Comparison of ENCODE assay signal across 8 cellular contexts in genomic region chr11:71787014-71787823, GRCh38.
A peak's percentile ranks its signal among the peaks of the same experiment; 100 is the strongest.
DNase-seq lines count a peak whose midpoint lies in the region; ATAC-seq and TF ChIP-seq lines count a peak whose summit lies in the region.

No MANE protein-coding gene starts in this region.

- no peak for TF ChIP-seq CTCF in choroid plexus epithelial cell (conservative IDR thresholded peaks at IDR 0.05; ENCODE audit: low read depth, low read length)

- DNase-seq in AG20443 (ENCODE audit: low spot score) (peak; percentile 90), NCI-H446 treated with DMSO at 0.1 percent for 48 hours (lab: John Stamatoyannopoulos, UW) (peak; percentile 98), choroid plexus epithelial cell (ENCODE audit: low read depth) (peak; percentile 100)
- peak; percentile 99 for DNase-seq in activated CD4-positive, alpha-beta T cell treated with anti-CD3 and anti-CD28 coated beads for 24 hours (ENCODE audit: low read depth in 2 of 2)
- DNase-seq in stimulated activated CD4-positive, alpha-beta T cell treated with anti-CD3 and anti-CD28 coated beads, Interleukin-1b, Interleukin-23, amount 100 ng/mL, for 24 hours (ENCODE audit: low read depth in 4 of 4, low spot score in 1 of 4), result peak; percentile 95 to 100 (median 98)

- peak overlapping the region; percentile 74 for H3K4me3 ChIP-seq in choroid plexus epithelial cell (ENCODE audit: low read depth, low read length)

- H3K27ac ChIP-seq in layer of hippocampus (ENCODE audit: low read depth, low read length), result peak overlapping the region; percentile 92

- ATAC-seq in GM19043 (IDR thresholded peaks at IDR 0.05; ENCODE audit: low read depth, unreplicated experiment) (peak; percentile 98), HG03354 (IDR thresholded peaks at IDR 0.05; ENCODE audit: poor library complexity, severe bottlenecking, unreplicated experiment) (peak; percentile 96)

- H3K27me3 ChIP-seq in layer of hippocampus (ENCODE audit: control insufficient read depth, insufficient read depth, low read length), result no peaks in the 10 kb centered on the region

Comparison
In these comparisons a context has a peak if more than half of its experiments do, and no peak if none do; other contexts are left out.
1. Peak in every context shown above with its lines: DNase-seq, ATAC-seq, H3K4me3 ChIP-seq and H3K27ac ChIP-seq.